29 cellular contexts compared by ENCODE assay signal in the genomic region with DNA sequence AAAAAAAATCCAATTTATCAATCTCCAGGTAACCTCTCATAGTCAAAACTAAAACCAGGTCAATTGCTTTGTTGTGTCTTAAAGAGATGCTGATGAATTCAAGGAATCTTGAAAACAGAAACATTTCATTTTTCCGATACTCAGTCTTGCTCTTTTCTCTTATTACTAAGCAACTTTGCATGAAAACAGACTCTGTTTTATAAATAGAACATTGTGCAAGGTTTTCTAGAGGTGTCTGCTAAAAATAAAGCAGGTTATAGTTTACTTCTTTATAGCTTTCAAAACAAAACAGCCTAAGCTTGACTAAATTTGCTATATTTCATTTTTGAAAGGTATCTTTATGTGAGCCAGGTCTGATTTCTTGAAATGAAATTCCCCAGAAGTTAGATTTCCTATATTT.
A peak's percentile ranks its signal among the peaks of the same experiment; 100 is the strongest.
DNase-seq lines count a peak whose midpoint lies in the region; ATAC-seq and TF ChIP-seq lines count a peak whose summit lies in the region.
"Had no signal": no experiment of that assay in that cellular context is flagged by ENCODE, and none has a peak within 500 bp of the region (broad histone marks: within the 10 kb centered on the region; RNA-seq: fewer than 3 reads in every experiment).

No MANE protein-coding gene starts in this region.

- peaks cover 0 to 10% (median 0%) of the 10 kb centered on the region in 5 donors for H3K27me3 Mint-ChIP-seq in naive thymus-derived CD8-positive, alpha-beta T cell
- H3K27me3 Mint-ChIP-seq: activated naive CD8-positive, alpha-beta T cell treated with anti-CD3 and anti-CD28 coated beads, Interleukin-2, amount 50 U/mL, for 24 hours; activated T-cell treated with anti-CD3 and anti-CD28 coated beads, Interleukin-2, amount 50 U/mL, for 24 hours had no signal

- H3K27ac ChIP-seq in left ventricle myocardium inferior (replicated peaks) (peak overlapping the region; percentile 25), mesenchymal stem cell (ENCODE audit: low read length, poor library complexity, severe bottlenecking) (no peak overlapping the region)
- H3K27ac ChIP-seq: esophagus squamous epithelium, gastroesophageal sphincter, KMS-11, neutrophil, spleen, suprapubic skin had no signal

- intact Hi-C loops in left ventricle myocardium inferior (cut with micrococcal nuclease): no loop called here
- intact Hi-C loops in Right ventricle myocardium inferior (cut with DNase I): loop anchor here (10.0 kb wide), 1 partner anchor 447 kb away; no protein-coding TSS in a partner anchor

- H3K4me1 Mint-ChIP-seq in naive thymus-derived CD8-positive, alpha-beta T cell: no peaks in the 10 kb centered on the region
- H3K4me1 Mint-ChIP-seq: activated CD4-positive, alpha-beta T cell treated with anti-CD3 and anti-CD28 coated beads for 36 hours; activated naive CD8-positive, alpha-beta T cell treated with anti-CD3 and anti-CD28 coated beads, Interleukin-2, amount 50 U/mL, for 24 hours; stimulated activated effector memory CD8-positive, alpha-beta T cell treated with anti-CD3 and anti-CD28 coated beads, Interleukin-12 subunit alpha, Interleukin-12 subunit beta, amount 100 ng/mL, for 72 hours had no signal

- H3K4ac ChIP-seq in mesenchymal stem cell (ENCODE audit: low read depth in 1 of 2, low read length in 2 of 2): no peak overlapping the region

- no peak overlapping the region for H3K18ac ChIP-seq in mesenchymal stem cell (ENCODE audit: low read depth in 1 of 2, low read length in 2 of 2)

- H3K4me2 ChIP-seq in mesenchymal stem cell (ENCODE audit: low read length, poor library complexity, severe bottlenecking): no peak overlapping the region
- H3K4me2 ChIP-seq: KMS-11 had no signal

- no peak overlapping the region for H3K4me3 Mint-ChIP-seq in naive thymus-derived CD8-positive, alpha-beta T cell
- H3K4me3 Mint-ChIP-seq: activated CD4-positive, alpha-beta T cell treated with anti-CD3 and anti-CD28 coated beads for 36 hours; activated naive CD8-positive, alpha-beta T cell treated with anti-CD3 and anti-CD28 coated beads, Interleukin-2, amount 50 U/mL, for 24 hours; activated T-cell treated with anti-CD3 and anti-CD28 coated beads, Interleukin-2, amount 50 U/mL, for 24 hours; stimulated activated effector memory CD8-positive, alpha-beta T cell treated with anti-CD3 and anti-CD28 coated beads, Interleukin-12 subunit alpha, Interleukin-12 subunit beta, amount 100 ng/mL, for 72 hours had no signal

- H4K91ac ChIP-seq in mesenchymal stem cell (ENCODE audit: low read length): no peak overlapping the region

- no peaks in the 10 kb centered on the region for H3K9me3 Mint-ChIP-seq in naive thymus-derived CD8-positive, alpha-beta T cell
- H3K9me3 Mint-ChIP-seq: activated naive CD8-positive, alpha-beta T cell treated with anti-CD3 and anti-CD28 coated beads, Interleukin-2, amount 50 U/mL, for 24 hours; activated T-cell treated with anti-CD3 and anti-CD28 coated beads, Interleukin-2, amount 50 U/mL, for 24 hours; stimulated activated effector memory CD8-positive, alpha-beta T cell treated with anti-CD3 and anti-CD28 coated beads, Interleukin-12 subunit alpha, Interleukin-12 subunit beta, amount 100 ng/mL, for 72 hours had no signal

- no peak overlapping the region for H2BK15ac ChIP-seq in mesenchymal stem cell (ENCODE audit: low read depth, poor library complexity, severe bottlenecking)

- no peaks in the 10 kb centered on the region for H3K36me3 Mint-ChIP-seq in naive thymus-derived CD8-positive, alpha-beta T cell
- H3K36me3 Mint-ChIP-seq: stimulated activated effector memory CD8-positive, alpha-beta T cell treated with anti-CD3 and anti-CD28 coated beads, Interleukin-12 subunit alpha, Interleukin-12 subunit beta, amount 100 ng/mL, for 72 hours had no signal

- H3K79me1 ChIP-seq in mesenchymal stem cell (replicated peaks; ENCODE audit: low read length, poor library complexity, severe bottlenecking): no peaks in the 10 kb centered on the region

- POLR2A ChIA-PET in naive thymus-derived CD8-positive, alpha-beta T cell (lab: Charles Lee): no interaction called here

- no peak overlapping the region for H3K14ac ChIP-seq in mesenchymal stem cell (ENCODE audit: low read length in 2 of 2)

- H2AFZ ChIP-seq in mesenchymal stem cell (ENCODE audit: low read depth, low read length): no peak overlapping the region

- WGBS in mesenchymal stem cell: no CpG with 5 or more reads among the region's 1 CpG

- peaks cover 62% of the 10 kb centered on the region for H3K4me1 ChIP-seq in left ventricle myocardium inferior
- H3K4me1 ChIP-seq in mesenchymal stem cell (ENCODE audit: control insufficient read depth, insufficient read depth, low read depth, low read length): no peaks in the 10 kb centered on the region
- H3K4me1 ChIP-seq: body of pancreas, spleen, suprapubic skin, uterus had no signal

- H2BK120ac ChIP-seq in mesenchymal stem cell (ENCODE audit: low read depth, low read length): no peak overlapping the region

- no peak overlapping the region for H4K8ac ChIP-seq in mesenchymal stem cell (ENCODE audit: low read length)

- no peak overlapping the region for H3K4me3 ChIP-seq in left ventricle myocardium inferior
- no peak overlapping the region for H3K4me3 ChIP-seq in mesenchymal stem cell (ENCODE audit: insufficient read depth in 1 of 2, low read depth in 1 of 2, low read length in 2 of 2)
- H3K4me3 ChIP-seq: body of pancreas, esophagus squamous epithelium, gastroesophageal sphincter, spleen, suprapubic skin, uterus had no signal

- H3K9me3 ChIP-seq in left ventricle myocardium inferior (replicated peaks): no peaks in the 10 kb centered on the region
- H3K9me3 ChIP-seq in mesenchymal stem cell (ENCODE audit: control insufficient read depth, low read length): no peaks in the 10 kb centered on the region
- H3K9me3 ChIP-seq: body of pancreas, esophagus squamous epithelium, gastroesophageal sphincter, neutrophil, spleen, suprapubic skin, uterus had no signal

- DNase-seq in left ventricle myocardium inferior (no peak), Right ventricle myocardium inferior (ENCODE audit: missing footprints) (no peak), mesenchymal stem cell (peak; percentile 27), NCI-H1092 (lab: John Stamatoyannopoulos, UW) (no peak)
- no peak for DNase-seq in naive thymus-derived CD8-positive, alpha-beta T cell
- DNase-seq: activated CD4-positive, alpha-beta T cell treated with anti-CD3 and anti-CD28 coated beads for 36 hours; activated gamma-delta T cell treated with Interleukin-2 at 50 U/mL for 16 hours; activated naive CD8-positive, alpha-beta T cell treated with anti-CD3 and anti-CD28 coated beads, Interleukin-2, amount 50 U/mL, for 24 hours; activated T-cell treated with anti-CD3 and anti-CD28 coated beads, Interleukin-2, amount 50 U/mL, for 24 hours; body of pancreas; DMS79; esophagus squamous epithelium; GF-D8; MV-4-11; NCI-H1694; NCI-H526; retina; spleen; stimulated activated CD4-positive, alpha-beta T cell treated with anti-CD3 and anti-CD28 coated beads, Interleukin-2, amount 100 ng/mL, for 48 hours; T-helper 2 cell; uterus had no signal

- H3K36me3 ChIP-seq in left ventricle myocardium inferior: no peaks in the 10 kb centered on the region
- no peaks in the 10 kb centered on the region for H3K36me3 ChIP-seq in mesenchymal stem cell (ENCODE audit: control insufficient read depth in 1 of 2, insufficient read depth in 2 of 2, low read depth in 1 of 2, low read length in 2 of 2)
- H3K36me3 ChIP-seq: esophagus squamous epithelium, gastroesophageal sphincter, neutrophil, spleen, suprapubic skin, uterus had no signal

- H2AK5ac ChIP-seq in mesenchymal stem cell (ENCODE audit: low read length, severe bottlenecking): no peak overlapping the region

- H3K9ac ChIP-seq in mesenchymal stem cell (ENCODE audit: low read length): no peak overlapping the region
- H3K9ac ChIP-seq: KMS-11 had no signal

- no peak overlapping the region for H3K27ac Mint-ChIP-seq in naive thymus-derived CD8-positive, alpha-beta T cell
- H3K27ac Mint-ChIP-seq: activated CD4-positive, alpha-beta T cell treated with anti-CD3 and anti-CD28 coated beads for 36 hours; activated naive CD8-positive, alpha-beta T cell treated with anti-CD3 and anti-CD28 coated beads, Interleukin-2, amount 50 U/mL, for 24 hours; activated T-cell treated with anti-CD3 and anti-CD28 coated beads, Interleukin-2, amount 50 U/mL, for 24 hours; stimulated activated effector memory CD8-positive, alpha-beta T cell treated with anti-CD3 and anti-CD28 coated beads, Interleukin-12 subunit alpha, Interleukin-12 subunit beta, amount 100 ng/mL, for 72 hours had no signal

- ATAC-seq in Right ventricle myocardium inferior (no peak), HG03469 (IDR thresholded peaks at IDR 0.05; ENCODE audit: unreplicated experiment) (peak; percentile 46), GM18870 (IDR thresholded peaks at IDR 0.05; ENCODE audit: unreplicated experiment) (no peak), esophagus mucosa (no peak)
- ATAC-seq in naive thymus-derived CD8-positive, alpha-beta T cell: no peak
- ATAC-seq: activated CD4-positive, alpha-beta T cell treated with anti-CD3 and anti-CD28 coated beads for 36 hours; activated naive CD8-positive, alpha-beta T cell treated with anti-CD3 and anti-CD28 coated beads, Interleukin-2, amount 50 U/mL, for 24 hours; body of pancreas; gastroesophageal sphincter; stimulated activated effector memory CD8-positive, alpha-beta T cell treated with anti-CD3 and anti-CD28 coated beads, Interleukin-12 subunit alpha, Interleukin-12 subunit beta, amount 100 ng/mL, for 72 hours had no signal

- H2BK5ac ChIP-seq in mesenchymal stem cell (ENCODE audit: low read depth, low read length, poor library complexity, severe bottlenecking): no peak overlapping the region

- no peak for TF ChIP-seq CTCF in left ventricle myocardium inferior (IDR thresholded peaks at IDR 0.05; ENCODE audit: borderline replicate concordance)

- no peak overlapping the region for H2BK12ac ChIP-seq in mesenchymal stem cell (ENCODE audit: low read length in 2 of 2)

- H3K23ac ChIP-seq in mesenchymal stem cell (ENCODE audit: low read length in 2 of 2): no peak overlapping the region

- H3K27me3 ChIP-seq in left ventricle myocardium inferior (ENCODE audit: low read depth) (no peaks in the 10 kb centered on the region), mesenchymal stem cell (ENCODE audit: control insufficient read depth in 1 of 2, insufficient read depth in 1 of 2, low read length in 2 of 2) (peaks cover 0 to 5% of the 10 kb centered on the region in 2 experiments)
- H3K27me3 ChIP-seq: body of pancreas, esophagus squamous epithelium, gastroesophageal sphincter, neutrophil, spleen, suprapubic skin, uterus had no signal
